In the genomic region with DNA sequence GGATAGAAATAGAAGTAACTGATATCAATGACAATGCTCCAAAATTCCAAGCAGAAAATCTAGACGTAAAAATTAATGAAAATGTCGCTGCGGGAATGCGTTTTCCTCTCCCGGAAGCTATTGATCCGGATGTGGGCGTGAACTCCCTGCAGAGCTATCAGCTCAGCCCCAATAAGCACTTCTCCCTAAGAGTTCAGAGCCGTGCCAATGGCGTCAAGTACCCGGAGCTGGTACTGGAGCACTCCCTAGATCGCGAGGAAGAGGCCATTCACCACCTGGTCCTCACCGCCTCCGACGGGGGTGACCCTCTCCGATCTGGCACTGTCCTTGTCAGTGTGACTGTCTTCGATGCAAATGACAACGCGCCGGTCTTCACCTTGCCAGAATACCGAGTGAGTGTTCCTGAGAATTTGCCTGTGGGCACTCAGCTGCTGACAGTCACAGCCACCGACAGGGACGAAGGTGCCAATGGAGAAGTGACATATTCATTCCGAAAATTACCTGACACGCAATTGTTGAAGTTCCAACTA, we compare ENCODE assay signal across 8 cellular contexts. TPM values are rescaled to one million over a fixed set of nuclear protein-coding genes. Genes with fewer than 3 reads are reported as not detected.
A peak's percentile ranks its signal among the peaks of the same experiment; 100 is the strongest.
DNase-seq lines count a peak whose midpoint lies in the region; ATAC-seq lines count a peak whose summit lies in the region.

No MANE protein-coding gene starts in this region.

- H3K4me3 Mint-ChIP-seq in T-helper 2 cell treated with Interferon-gamma antibody and Interleukin-4, amounts not matched to agents 5 μg/mL and 100 μg/mL, for 36 hours: peak overlapping the region; percentile 82
- H3K4me3 Mint-ChIP-seq in activated T-helper 2 cell treated with anti-CD3 and anti-CD28 coated beads, Interferon-gamma antibody, Interleukin-2, Interleukin-4, amounts not matched to agents 10 μg/mL and 5 μg/mL and 100 μg/mL, durations not matched to agents 14 hours and 24 hours and 36 hours (ENCODE audit: low read depth): peak overlapping the region; percentile 82
- H3K4me3 Mint-ChIP-seq in stimulated activated memory B cell treated with anti-CD40 and anti-IgM and Interleukin-4, amounts not matched to agents 10 μg/mL and 1 μg/mL and 100 μg/mL, for 72 hours: peak overlapping the region; percentile 83

- no peak for DNase-seq in T-helper 2 cell treated with Interferon-gamma antibody and Interleukin-4, amounts not matched to agents 5 μg/mL and 100 μg/mL, for 36 hours (ENCODE audit: low spot score)
- DNase-seq in T-helper 2 cell (no peak), SK-N-DZ (ENCODE audit: low spot score) (no peak), NCI-H1417 treated with DMSO at 0.1 percent for 48 hours (lab: John Stamatoyannopoulos, UW) (no peak), RPMI8226 (no peak)
- DNase-seq in activated T-helper 2 cell treated with anti-CD3 and anti-CD28 coated beads, Interferon-gamma antibody, Interleukin-2, Interleukin-4, amounts not matched to agents 10 μg/mL and 5 μg/mL and 100 μg/mL, durations not matched to agents 14 hours and 24 hours and 36 hours (ENCODE audit: low spot score): no peak

- H3K4me1 ChIP-seq in iPS-20b (ENCODE audit: insufficient read depth, low read length): no peaks in the 10 kb centered on the region

- H3K9me3 Mint-ChIP-seq in T-helper 2 cell treated with Interferon-gamma antibody and Interleukin-4, amounts not matched to agents 5 μg/mL and 100 μg/mL, for 36 hours: peaks cover 22% of the 10 kb centered on the region
- H3K9me3 Mint-ChIP-seq in activated T-helper 2 cell treated with anti-CD3 and anti-CD28 coated beads, Interferon-gamma antibody, Interleukin-2, Interleukin-4, amounts not matched to agents 10 μg/mL and 5 μg/mL and 100 μg/mL, durations not matched to agents 14 hours and 24 hours and 36 hours: peaks cover 21% of the 10 kb centered on the region
- peaks cover 14% of the 10 kb centered on the region for H3K9me3 Mint-ChIP-seq in stimulated activated memory B cell treated with anti-CD40 and anti-IgM and Interleukin-4, amounts not matched to agents 10 μg/mL and 1 μg/mL and 100 μg/mL, for 72 hours

- intact Hi-C loops in activated T-helper 2 cell treated with anti-CD3 and anti-CD28 coated beads, Interferon-gamma antibody, Interleukin-2, Interleukin-4, amounts not matched to agents 10 μg/mL and 5 μg/mL and 100 μg/mL, durations not matched to agents 14 hours and 24 hours and 36 hours (cut with micrococcal nuclease): loop anchor here (2.0 kb wide), 1 partner anchor 99 kb away; no protein-coding TSS in a partner anchor

- no peak overlapping the region for H3K27ac ChIP-seq in iPS-20b (ENCODE audit: low read length)

- H3K36me3 Mint-ChIP-seq in T-helper 2 cell treated with Interferon-gamma antibody and Interleukin-4, amounts not matched to agents 5 μg/mL and 100 μg/mL, for 36 hours (ENCODE audit: low read depth): peaks cover 8% of the 10 kb centered on the region
- peaks cover 16% of the 10 kb centered on the region for H3K36me3 Mint-ChIP-seq in activated T-helper 2 cell treated with anti-CD3 and anti-CD28 coated beads, Interferon-gamma antibody, Interleukin-2, Interleukin-4, amounts not matched to agents 10 μg/mL and 5 μg/mL and 100 μg/mL, durations not matched to agents 14 hours and 24 hours and 36 hours (ENCODE audit: low read depth)
- H3K36me3 Mint-ChIP-seq in stimulated activated memory B cell treated with anti-CD40 and anti-IgM and Interleukin-4, amounts not matched to agents 10 μg/mL and 1 μg/mL and 100 μg/mL, for 72 hours: peaks cover 12% of the 10 kb centered on the region

- peaks cover 57% of the 10 kb centered on the region for H3K27me3 Mint-ChIP-seq in T-helper 2 cell treated with Interferon-gamma antibody and Interleukin-4, amounts not matched to agents 5 μg/mL and 100 μg/mL, for 36 hours (ENCODE audit: low read depth)
- H3K27me3 Mint-ChIP-seq in activated T-helper 2 cell treated with anti-CD3 and anti-CD28 coated beads, Interferon-gamma antibody, Interleukin-2, Interleukin-4, amounts not matched to agents 10 μg/mL and 5 μg/mL and 100 μg/mL, durations not matched to agents 14 hours and 24 hours and 36 hours (ENCODE audit: low read depth): peaks cover 62% of the 10 kb centered on the region
- peaks cover 76% of the 10 kb centered on the region for H3K27me3 Mint-ChIP-seq in stimulated activated memory B cell treated with anti-CD40 and anti-IgM and Interleukin-4, amounts not matched to agents 10 μg/mL and 1 μg/mL and 100 μg/mL, for 72 hours

- no peak for ATAC-seq in stimulated activated memory B cell treated with anti-CD40 and anti-IgM and Interleukin-4, amounts not matched to agents 10 μg/mL and 1 μg/mL and 100 μg/mL, for 72 hours

- H3K9me3 ChIP-seq in iPS-20b (ENCODE audit: insufficient read depth, low read depth, low read length): peaks cover 31% of the 10 kb centered on the region

- H3K4me1 Mint-ChIP-seq in T-helper 2 cell treated with Interferon-gamma antibody and Interleukin-4, amounts not matched to agents 5 μg/mL and 100 μg/mL, for 36 hours (ENCODE audit: low read depth): peaks cover 15% of the 10 kb centered on the region
- H3K4me1 Mint-ChIP-seq in activated T-helper 2 cell treated with anti-CD3 and anti-CD28 coated beads, Interferon-gamma antibody, Interleukin-2, Interleukin-4, amounts not matched to agents 10 μg/mL and 5 μg/mL and 100 μg/mL, durations not matched to agents 14 hours and 24 hours and 36 hours (ENCODE audit: low read depth): peaks cover 19% of the 10 kb centered on the region
- peaks cover 25% of the 10 kb centered on the region for H3K4me1 Mint-ChIP-seq in stimulated activated memory B cell treated with anti-CD40 and anti-IgM and Interleukin-4, amounts not matched to agents 10 μg/mL and 1 μg/mL and 100 μg/mL, for 72 hours

- peaks cover 17% of the 10 kb centered on the region for H3K27me3 ChIP-seq in iPS-20b (ENCODE audit: insufficient read depth, low read length)

- no peaks in the 10 kb centered on the region for H3K36me3 ChIP-seq in iPS-20b (ENCODE audit: insufficient read depth, low read depth, low read length)

- H3K4me3 ChIP-seq in iPS-20b (ENCODE audit: low read length): peak overlapping the region; percentile 78; the same call in 1 of the 2 replicates

- no peak overlapping the region for H3K27ac Mint-ChIP-seq in T-helper 2 cell treated with Interferon-gamma antibody and Interleukin-4, amounts not matched to agents 5 μg/mL and 100 μg/mL, for 36 hours
- no peak overlapping the region for H3K27ac Mint-ChIP-seq in activated T-helper 2 cell treated with anti-CD3 and anti-CD28 coated beads, Interferon-gamma antibody, Interleukin-2, Interleukin-4, amounts not matched to agents 10 μg/mL and 5 μg/mL and 100 μg/mL, durations not matched to agents 14 hours and 24 hours and 36 hours
- peak overlapping the region; percentile 47 for H3K27ac Mint-ChIP-seq in stimulated activated memory B cell treated with anti-CD40 and anti-IgM and Interleukin-4, amounts not matched to agents 10 μg/mL and 1 μg/mL and 100 μg/mL, for 72 hours

- H3K9ac ChIP-seq in iPS-20b (ENCODE audit: low read depth, low read length): peak overlapping the region; percentile 77; the same call in 1 of the 2 replicates

RNA-seq across cellular contexts. Expression of gene PCDHGA10, which starts 0.8 kb away (rescaled TPM):
- 0.21 and 0.34 TPM in 2 replicates for total RNA-seq in activated T-helper 2 cell treated with anti-CD3 and anti-CD28 coated beads, Interferon-gamma antibody, Interleukin-2, Interleukin-4, amounts not matched to agents 10 μg/mL and 5 μg/mL and 100 μg/mL, durations not matched to agents 14 hours and 24 hours and 36 hours
- 0.30 and 0.52 TPM in 2 replicates for polyA plus RNA-seq in SK-N-DZ (2014; cell fraction: cytosol; rRNA removed)
- 0.23 and 0.32 TPM in 2 replicates for polyA plus RNA-seq in SK-N-DZ (2014; cell fraction: nucleus; rRNA removed)

RNA-seq across cellular contexts. Expression of gene PCDHGB7, which starts 3.9 kb away (rescaled TPM):
- 0.18 and 0.23 TPM in 2 replicates for total RNA-seq in activated T-helper 2 cell treated with anti-CD3 and anti-CD28 coated beads, Interferon-gamma antibody, Interleukin-2, Interleukin-4, amounts not matched to agents 10 μg/mL and 5 μg/mL and 100 μg/mL, durations not matched to agents 14 hours and 24 hours and 36 hours
- polyA plus RNA-seq in SK-N-DZ (2014; cell fraction: cytosol; rRNA removed): 0.56 and 0.78 TPM in 2 replicates
- 0.35 and 0.36 TPM in 2 replicates for polyA plus RNA-seq in SK-N-DZ (2014; cell fraction: nucleus; rRNA removed)

RNA-seq across cellular contexts. Expression of gene PCDHGB6, which starts 5.8 kb away (rescaled TPM):
- 0.21 and 0.34 TPM in 2 replicates for total RNA-seq in activated T-helper 2 cell treated with anti-CD3 and anti-CD28 coated beads, Interferon-gamma antibody, Interleukin-2, Interleukin-4, amounts not matched to agents 10 μg/mL and 5 μg/mL and 100 μg/mL, durations not matched to agents 14 hours and 24 hours and 36 hours
- 9.2 and 10.0 TPM in 2 replicates for polyA plus RNA-seq in SK-N-DZ (2014; cell fraction: cytosol; rRNA removed)
- 3.0 and 8.6 TPM in 2 replicates for polyA plus RNA-seq in SK-N-DZ (2014; cell fraction: nucleus; rRNA removed)

RNA-seq across cellular contexts. Expression of gene PCDHGA11, which starts 7.2 kb away (rescaled TPM):
- 0.21 and 0.39 TPM in 2 replicates for total RNA-seq in activated T-helper 2 cell treated with anti-CD3 and anti-CD28 coated beads, Interferon-gamma antibody, Interleukin-2, Interleukin-4, amounts not matched to agents 10 μg/mL and 5 μg/mL and 100 μg/mL, durations not matched to agents 14 hours and 24 hours and 36 hours
- 0.31 and 0.36 TPM in 2 replicates for polyA plus RNA-seq in SK-N-DZ (2014; cell fraction: cytosol; rRNA removed)
- polyA plus RNA-seq in SK-N-DZ (2014; cell fraction: nucleus; rRNA removed): 0.06 and 0.15 TPM in 2 replicates

RNA-seq across cellular contexts. Expression of gene PCDHGA9, which starts 11.0 kb away (rescaled TPM):
- total RNA-seq in activated T-helper 2 cell treated with anti-CD3 and anti-CD28 coated beads, Interferon-gamma antibody, Interleukin-2, Interleukin-4, amounts not matched to agents 10 μg/mL and 5 μg/mL and 100 μg/mL, durations not matched to agents 14 hours and 24 hours and 36 hours: 0.23 and 0.32 TPM in 2 replicates
- polyA plus RNA-seq in SK-N-DZ (2014; cell fraction: cytosol; rRNA removed): 0.74 and 1.6 TPM in 2 replicates
- 0.27 and 0.42 TPM in 2 replicates for polyA plus RNA-seq in SK-N-DZ (2014; cell fraction: nucleus; rRNA removed)
